Comparison of ENCODE assay signal across 14 cellular contexts in genomic region chr1:167276969-167277368, GRCh38. TPM values are rescaled to one million over a fixed set of nuclear protein-coding genes. Genes with fewer than 3 reads are reported as not detected.
A peak's percentile ranks its signal among the peaks of the same experiment; 100 is the strongest.
DNase-seq lines count a peak whose midpoint lies in the region; ATAC-seq and TF ChIP-seq lines count a peak whose summit lies in the region.
"Had no signal": no experiment of that assay in that cellular context is flagged by ENCODE, and none has a peak within 500 bp of the region (broad histone marks: within the 10 kb centered on the region; RNA-seq: fewer than 3 reads in every experiment).

No MANE protein-coding gene starts in this region.

- H3K27ac ChIP-seq in transverse colon (no peak overlapping the region), colonic mucosa (no peak overlapping the region)
- H3K27ac ChIP-seq: SK-N-MC had no signal

- H3K36me3 ChIP-seq in transverse colon (no peaks in the 10 kb centered on the region), colonic mucosa (no peaks in the 10 kb centered on the region)

- H3K9me3 Mint-ChIP-seq in immature natural killer cell (no peaks in the 10 kb centered on the region), T-cell (no peaks in the 10 kb centered on the region)
- H3K9me3 Mint-ChIP-seq: activated CD4-positive, alpha-beta memory T cell treated with anti-CD3 and anti-CD28 coated beads for 36 hours had no signal

- H3K27ac Mint-ChIP-seq in immature natural killer cell (peak overlapping the region; percentile 33 to 82 (median 66)), T-cell (no peak overlapping the region)
- H3K27ac Mint-ChIP-seq: activated CD4-positive, alpha-beta memory T cell treated with anti-CD3 and anti-CD28 coated beads for 36 hours had no signal

- peak; percentile 97 for ATAC-seq in GM18867 (IDR thresholded peaks at IDR 0.05; ENCODE audit: unreplicated experiment)
- ATAC-seq in GM21528 (IDR thresholded peaks at IDR 0.05; ENCODE audit: low FRiP score, unreplicated experiment) = peak; percentile 96
- peak; percentile 88 for ATAC-seq in HG03108 (IDR thresholded peaks at IDR 0.05; ENCODE audit: unreplicated experiment)
- no peak for ATAC-seq in T-cell (replicated peaks in 1 of 4)

- H3K9me3 ChIP-seq in transverse colon (no peaks in the 10 kb centered on the region), colonic mucosa (no peaks in the 10 kb centered on the region)

- no peak for TF ChIP-seq CTCF in transverse colon (IDR thresholded peaks at IDR 0.05)
- no peak for TF ChIP-seq CTCF in colonic mucosa (IDR thresholded peaks at IDR 0.05)

- DNase-seq in immature natural killer cell (peak in 2 of 3 donors; percentile 10 to 16), transverse colon (no peak), colonic mucosa (no peak), T-cell (no peak), UCSD-AML1 (lab: John Stamatoyannopoulos, UW; ENCODE audit: unreplicated experiment) (no peak)
- DNase-seq: activated CD4-positive, alpha-beta memory T cell treated with anti-CD3 and anti-CD28 coated beads for 36 hours; aorta; KBM-7; NCI-H446; stimulated activated CD4-positive, alpha-beta T cell treated with anti-CD3 and anti-CD28 coated beads, Interleukin-12 subunit alpha, Interleukin-12 subunit beta, amount 100 ng/mL, for 4 hours had no signal

- in situ Hi-C loops in transverse colon (cut with MboI; ENCODE audit: low pct_ligation_motif_present in 1 of 4, low pct_unique_long_range_greater_than_20kb in 1 of 4, low sequenced_read_pairs in 3 of 4) = no loop called here

- H3K4me3 Mint-ChIP-seq in immature natural killer cell (peak overlapping the region in 4 of 5 donors; percentile 53 to 55 (median 54)), T-cell (no peak overlapping the region)
- H3K4me3 Mint-ChIP-seq: activated CD4-positive, alpha-beta memory T cell treated with anti-CD3 and anti-CD28 coated beads for 36 hours had no signal

- H3K4me1 Mint-ChIP-seq in immature natural killer cell (peaks cover 23 to 34% of the 10 kb centered on the region in 2 donors), T-cell (peaks cover 27 to 50% (median 43%) of the 10 kb centered on the region in 3 donors)

- WGBS in transverse colon (ENCODE audit: low coverage in 1 of 2), 2 donors = 80 to 91% methylated on average over 3 of the region's 3 CpGs

- H3K4me1 ChIP-seq in transverse colon (peaks cover 0 to 17% (median 8%) of the 10 kb centered on the region in 4 donors), colonic mucosa (no peaks in the 10 kb centered on the region)

- H3K9ac ChIP-seq in colonic mucosa (ENCODE audit: low read depth in 2 of 2, low read length in 2 of 2) = no peak overlapping the region

- TF ChIP-seq POLR2A in transverse colon (IDR thresholded peaks at IDR 0.05) = no peak

- CTCF ChIA-PET in T-cell (lab: Charles Lee) = no interaction called here

- no peak for TF ChIP-seq EP300 in transverse colon (IDR thresholded peaks at IDR 0.05; ENCODE audit: low read depth)

- intact Hi-C loops in transverse colon (cut with DNase I; ENCODE audit: low total_unique reads) = no loop called here
- intact Hi-C loops in colonic mucosa (cut with DNase I) = no loop called here

- no peaks in the 10 kb centered on the region for H3K36me3 Mint-ChIP-seq in immature natural killer cell
- peaks cover 3% of the 10 kb centered on the region for H3K36me3 Mint-ChIP-seq in T-cell
- H3K36me3 Mint-ChIP-seq: activated CD4-positive, alpha-beta memory T cell treated with anti-CD3 and anti-CD28 coated beads for 36 hours had no signal

- POLR2A ChIA-PET in T-cell (lab: Charles Lee) = interaction anchor here in 1 of 2 donors (0.6 kb wide), 1 partner anchor 1289 kb away, joined by 4 read pairs; no protein-coding TSS in a partner anchor

- no peaks in the 10 kb centered on the region for H3K27me3 Mint-ChIP-seq in immature natural killer cell (ENCODE audit: low read depth in 3 of 3)
- H3K27me3 Mint-ChIP-seq in T-cell = no peaks in the 10 kb centered on the region
- H3K27me3 Mint-ChIP-seq: activated CD4-positive, alpha-beta memory T cell treated with anti-CD3 and anti-CD28 coated beads for 36 hours had no signal

- H3K4me3 ChIP-seq in transverse colon (no peak overlapping the region), colonic mucosa (no peak overlapping the region)
- H3K4me3 ChIP-seq: SK-N-MC had no signal

- H3K27me3 ChIP-seq in transverse colon (no peaks in the 10 kb centered on the region), colonic mucosa (no peaks in the 10 kb centered on the region)

RNA-seq across cellular contexts. Expression of gene POU2F1, which starts 56.3 kb away (rescaled TPM):
- 1 to 10 TPM in 2 of 3 donors, under 1 TPM in 1; 0.70 to 8.7 (median 4.4) TPM for polyA plus RNA-seq in immature natural killer cell
- total RNA-seq in transverse colon = 10 to 100 TPM in 3 of 4 donors, 1 to 10 TPM in 1; 6.6 to 31.8 (median 19.0) TPM
- total RNA-seq in colonic mucosa = 10 to 100 TPM; 16.4 to 24.4 TPM
- total RNA-seq in T-cell = 10 to 100 TPM; 15.1 to 34.5 (median 22.6) TPM

Comparison
In these comparisons a context has a peak if more than half of its experiments do, and no peak if none do; other contexts are left out.
1. ATAC-seq: peak in GM18867 (single experiment), GM21528 (single experiment) and HG03108 (single experiment); none in T-cell (0 of 4).
2. DNase-seq: peak in immature natural killer cell (2 of 3); none in transverse colon (single experiment), colonic mucosa (single experiment), T-cell (0 of 34) and UCSD-AML1 (single experiment).
3. H3K27ac Mint-ChIP-seq: peak in immature natural killer cell (6 of 6); none in T-cell (0 of 2).
4. H3K4me3 Mint-ChIP-seq: peak in immature natural killer cell (4 of 5); none in T-cell (0 of 3).